Comparison of ENCODE assay signal across 8 cellular contexts in the genomic region with DNA sequence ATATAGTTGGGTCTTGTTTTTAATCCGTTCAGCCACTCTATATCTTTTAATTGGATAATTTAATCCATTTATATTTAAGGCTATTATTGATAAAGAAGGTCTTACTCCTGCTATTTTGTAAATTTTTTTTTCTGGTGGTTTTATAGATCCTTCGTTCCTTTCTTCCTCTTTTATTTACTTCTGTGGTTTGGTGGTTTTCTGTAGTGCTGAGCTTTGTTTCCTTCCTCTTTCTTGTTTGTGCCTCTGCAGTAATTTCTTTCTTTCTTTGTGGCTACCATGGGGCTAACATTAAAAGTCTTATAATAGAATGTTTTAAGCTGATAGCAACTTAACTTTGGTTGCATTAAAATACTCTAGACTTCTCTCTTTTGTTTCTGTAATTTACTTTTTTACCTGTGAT.
A peak's percentile ranks its signal among the peaks of the same experiment; 100 is the strongest.
DNase-seq lines count a peak whose midpoint lies in the region; ATAC-seq, FAIRE-seq and TF ChIP-seq lines count a peak whose summit lies in the region.
"Not testable (repeated sequence)": the region's sequence is repeated elsewhere in the genome, so short reads cannot be mapped to it uniquely, and the experiment has no call there.

No MANE protein-coding gene starts in this region.

- not testable (repeated sequence) for H3K9me3 Mint-ChIP-seq in activated CD4-positive, alpha-beta T cell treated with anti-CD3 and anti-CD28 coated beads, Interleukin-2, amount 10 ng/mL, durations not matched to agents 24 days and 14 days; stimulated activated effector memory CD8-positive, alpha-beta T cell treated with anti-CD3 and anti-CD28 coated beads, Interleukin-12 subunit alpha, Interleukin-12 subunit beta, amount 100 ng/mL, for 72 hours

- peak; percentile 51 for DNase-seq in CD1c-positive myeloid dendritic cell (ENCODE audit: extremely low spot score)
- DNase-seq in NB4 (ENCODE audit: low read depth), result peak; percentile 73
- DNase-seq in RCC 7860 (ENCODE audit: low spot score); activated CD4-positive, alpha-beta T cell treated with anti-CD3 and anti-CD28 coated beads, Interleukin-2, amount 10 ng/mL, durations not matched to agents 24 days and 14 days; stimulated activated effector memory CD8-positive, alpha-beta T cell treated with anti-CD3 and anti-CD28 coated beads, Interleukin-12 subunit alpha, Interleukin-12 subunit beta, amount 100 ng/mL, for 72 hours (ENCODE audit: low spot score in 2 of 2): not testable (repeated sequence)
- peak; percentile 5 for DNase-seq in germinal center (ENCODE audit: low spot score)

- intact Hi-C loops in activated CD4-positive, alpha-beta T cell treated with anti-CD3 and anti-CD28 coated beads, Interleukin-2, amount 10 ng/mL, durations not matched to agents 24 days and 14 days (cut with micrococcal nuclease), result not testable (repeated sequence)

- not testable (repeated sequence) for H3K27ac Mint-ChIP-seq in activated CD4-positive, alpha-beta T cell treated with anti-CD3 and anti-CD28 coated beads, Interleukin-2, amount 10 ng/mL, durations not matched to agents 24 days and 14 days
- H3K27ac Mint-ChIP-seq in stimulated activated effector memory CD8-positive, alpha-beta T cell treated with anti-CD3 and anti-CD28 coated beads, Interleukin-12 subunit alpha, Interleukin-12 subunit beta, amount 100 ng/mL, for 72 hours, result peak overlapping the region; percentile 7

- H3K4me1 Mint-ChIP-seq in activated CD4-positive, alpha-beta T cell treated with anti-CD3 and anti-CD28 coated beads, Interleukin-2, amount 10 ng/mL, durations not matched to agents 24 days and 14 days, result peaks cover 37% of the 10 kb centered on the region
- peaks cover 63% of the 10 kb centered on the region for H3K4me1 Mint-ChIP-seq in stimulated activated effector memory CD8-positive, alpha-beta T cell treated with anti-CD3 and anti-CD28 coated beads, Interleukin-12 subunit alpha, Interleukin-12 subunit beta, amount 100 ng/mL, for 72 hours

- peaks cover 22% of the 10 kb centered on the region for H3K36me3 Mint-ChIP-seq in activated CD4-positive, alpha-beta T cell treated with anti-CD3 and anti-CD28 coated beads, Interleukin-2, amount 10 ng/mL, durations not matched to agents 24 days and 14 days (ENCODE audit: low read depth)
- peaks cover 12% of the 10 kb centered on the region for H3K36me3 Mint-ChIP-seq in stimulated activated effector memory CD8-positive, alpha-beta T cell treated with anti-CD3 and anti-CD28 coated beads, Interleukin-12 subunit alpha, Interleukin-12 subunit beta, amount 100 ng/mL, for 72 hours

- peak overlapping the region; percentile 0 for H3K4me3 Mint-ChIP-seq in activated CD4-positive, alpha-beta T cell treated with anti-CD3 and anti-CD28 coated beads, Interleukin-2, amount 10 ng/mL, durations not matched to agents 24 days and 14 days
- peak overlapping the region; percentile 8 for H3K4me3 Mint-ChIP-seq in stimulated activated effector memory CD8-positive, alpha-beta T cell treated with anti-CD3 and anti-CD28 coated beads, Interleukin-12 subunit alpha, Interleukin-12 subunit beta, amount 100 ng/mL, for 72 hours

- peak; percentile 48 for FAIRE-seq in RCC 7860 (lab: Jason Lieb, UNC)

- not testable (repeated sequence) for TF ChIP-seq CTCF in NB4 (IDR thresholded peaks at IDR 0.05; ENCODE audit: low read depth, low read length)

- H3K4me3 ChIP-seq in NB4 (ENCODE audit: low read depth, low read length), result peak overlapping the region; percentile 32

- H3K27me3 Mint-ChIP-seq in activated CD4-positive, alpha-beta T cell treated with anti-CD3 and anti-CD28 coated beads, Interleukin-2, amount 10 ng/mL, durations not matched to agents 24 days and 14 days, result peaks cover 11% of the 10 kb centered on the region

- TF ChIP-seq POLR2A in NB4 (IDR thresholded peaks at IDR 0.05; ENCODE audit: extremely low read depth, insufficient read length), result not testable (repeated sequence)

- ATAC-seq in GM18511 (IDR thresholded peaks at IDR 0.05; ENCODE audit: unreplicated experiment) (peak; percentile 31), HG03175 (IDR thresholded peaks at IDR 0.05; ENCODE audit: unreplicated experiment) (peak; percentile 54)
- not testable (repeated sequence) for ATAC-seq in stimulated activated effector memory CD8-positive, alpha-beta T cell treated with anti-CD3 and anti-CD28 coated beads, Interleukin-12 subunit alpha, Interleukin-12 subunit beta, amount 100 ng/mL, for 72 hours
